ENCODE assay signal across 1 cellular context in the genomic region with DNA sequence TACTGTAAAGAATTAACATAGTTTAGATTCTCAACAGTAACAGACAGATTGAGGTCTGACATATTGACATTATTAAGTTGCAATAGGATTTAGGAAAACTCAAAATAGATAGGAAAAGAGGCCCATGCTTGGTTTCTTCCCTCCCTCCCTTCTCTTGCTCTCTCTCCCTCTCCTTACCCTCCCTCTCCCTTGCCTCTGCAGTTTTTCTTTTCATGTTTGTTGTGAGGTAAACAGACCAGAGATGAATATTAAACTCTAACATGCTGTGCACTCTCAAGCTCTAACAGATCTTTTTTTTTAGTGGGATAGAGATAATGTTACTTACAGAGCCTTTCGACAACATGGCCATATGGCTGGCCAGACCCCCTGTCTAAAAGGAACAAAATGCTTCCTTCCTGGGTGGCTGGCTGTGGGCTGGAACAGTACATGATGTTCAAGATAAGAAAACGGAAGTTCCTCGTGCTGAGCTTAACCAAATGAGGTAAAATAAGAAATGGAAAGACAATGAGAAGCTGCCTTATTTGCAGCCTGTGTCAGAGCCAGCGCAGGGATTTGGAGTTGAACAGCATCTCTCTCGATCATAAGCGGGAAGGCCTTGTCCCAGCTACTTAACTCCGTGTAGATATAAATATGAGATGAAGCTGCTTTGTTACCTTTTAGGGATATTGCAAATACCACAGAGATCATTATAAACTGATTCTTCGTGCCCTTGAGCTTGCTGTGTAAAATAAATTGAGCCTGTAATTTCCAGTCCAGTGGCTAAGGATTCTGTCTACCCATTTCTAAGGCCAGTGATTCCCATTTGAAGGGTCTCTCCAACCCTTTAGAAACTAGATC.
TF ChIP-seq lines count a peak whose summit lies in the region.

No MANE protein-coding gene starts in this region.

TF ChIP-seq in H1, 55 proteins besides CTCF, POLR2A, EP300 and RAD21 (continued from another document):
- TF ChIP-seq, protein P1, sequence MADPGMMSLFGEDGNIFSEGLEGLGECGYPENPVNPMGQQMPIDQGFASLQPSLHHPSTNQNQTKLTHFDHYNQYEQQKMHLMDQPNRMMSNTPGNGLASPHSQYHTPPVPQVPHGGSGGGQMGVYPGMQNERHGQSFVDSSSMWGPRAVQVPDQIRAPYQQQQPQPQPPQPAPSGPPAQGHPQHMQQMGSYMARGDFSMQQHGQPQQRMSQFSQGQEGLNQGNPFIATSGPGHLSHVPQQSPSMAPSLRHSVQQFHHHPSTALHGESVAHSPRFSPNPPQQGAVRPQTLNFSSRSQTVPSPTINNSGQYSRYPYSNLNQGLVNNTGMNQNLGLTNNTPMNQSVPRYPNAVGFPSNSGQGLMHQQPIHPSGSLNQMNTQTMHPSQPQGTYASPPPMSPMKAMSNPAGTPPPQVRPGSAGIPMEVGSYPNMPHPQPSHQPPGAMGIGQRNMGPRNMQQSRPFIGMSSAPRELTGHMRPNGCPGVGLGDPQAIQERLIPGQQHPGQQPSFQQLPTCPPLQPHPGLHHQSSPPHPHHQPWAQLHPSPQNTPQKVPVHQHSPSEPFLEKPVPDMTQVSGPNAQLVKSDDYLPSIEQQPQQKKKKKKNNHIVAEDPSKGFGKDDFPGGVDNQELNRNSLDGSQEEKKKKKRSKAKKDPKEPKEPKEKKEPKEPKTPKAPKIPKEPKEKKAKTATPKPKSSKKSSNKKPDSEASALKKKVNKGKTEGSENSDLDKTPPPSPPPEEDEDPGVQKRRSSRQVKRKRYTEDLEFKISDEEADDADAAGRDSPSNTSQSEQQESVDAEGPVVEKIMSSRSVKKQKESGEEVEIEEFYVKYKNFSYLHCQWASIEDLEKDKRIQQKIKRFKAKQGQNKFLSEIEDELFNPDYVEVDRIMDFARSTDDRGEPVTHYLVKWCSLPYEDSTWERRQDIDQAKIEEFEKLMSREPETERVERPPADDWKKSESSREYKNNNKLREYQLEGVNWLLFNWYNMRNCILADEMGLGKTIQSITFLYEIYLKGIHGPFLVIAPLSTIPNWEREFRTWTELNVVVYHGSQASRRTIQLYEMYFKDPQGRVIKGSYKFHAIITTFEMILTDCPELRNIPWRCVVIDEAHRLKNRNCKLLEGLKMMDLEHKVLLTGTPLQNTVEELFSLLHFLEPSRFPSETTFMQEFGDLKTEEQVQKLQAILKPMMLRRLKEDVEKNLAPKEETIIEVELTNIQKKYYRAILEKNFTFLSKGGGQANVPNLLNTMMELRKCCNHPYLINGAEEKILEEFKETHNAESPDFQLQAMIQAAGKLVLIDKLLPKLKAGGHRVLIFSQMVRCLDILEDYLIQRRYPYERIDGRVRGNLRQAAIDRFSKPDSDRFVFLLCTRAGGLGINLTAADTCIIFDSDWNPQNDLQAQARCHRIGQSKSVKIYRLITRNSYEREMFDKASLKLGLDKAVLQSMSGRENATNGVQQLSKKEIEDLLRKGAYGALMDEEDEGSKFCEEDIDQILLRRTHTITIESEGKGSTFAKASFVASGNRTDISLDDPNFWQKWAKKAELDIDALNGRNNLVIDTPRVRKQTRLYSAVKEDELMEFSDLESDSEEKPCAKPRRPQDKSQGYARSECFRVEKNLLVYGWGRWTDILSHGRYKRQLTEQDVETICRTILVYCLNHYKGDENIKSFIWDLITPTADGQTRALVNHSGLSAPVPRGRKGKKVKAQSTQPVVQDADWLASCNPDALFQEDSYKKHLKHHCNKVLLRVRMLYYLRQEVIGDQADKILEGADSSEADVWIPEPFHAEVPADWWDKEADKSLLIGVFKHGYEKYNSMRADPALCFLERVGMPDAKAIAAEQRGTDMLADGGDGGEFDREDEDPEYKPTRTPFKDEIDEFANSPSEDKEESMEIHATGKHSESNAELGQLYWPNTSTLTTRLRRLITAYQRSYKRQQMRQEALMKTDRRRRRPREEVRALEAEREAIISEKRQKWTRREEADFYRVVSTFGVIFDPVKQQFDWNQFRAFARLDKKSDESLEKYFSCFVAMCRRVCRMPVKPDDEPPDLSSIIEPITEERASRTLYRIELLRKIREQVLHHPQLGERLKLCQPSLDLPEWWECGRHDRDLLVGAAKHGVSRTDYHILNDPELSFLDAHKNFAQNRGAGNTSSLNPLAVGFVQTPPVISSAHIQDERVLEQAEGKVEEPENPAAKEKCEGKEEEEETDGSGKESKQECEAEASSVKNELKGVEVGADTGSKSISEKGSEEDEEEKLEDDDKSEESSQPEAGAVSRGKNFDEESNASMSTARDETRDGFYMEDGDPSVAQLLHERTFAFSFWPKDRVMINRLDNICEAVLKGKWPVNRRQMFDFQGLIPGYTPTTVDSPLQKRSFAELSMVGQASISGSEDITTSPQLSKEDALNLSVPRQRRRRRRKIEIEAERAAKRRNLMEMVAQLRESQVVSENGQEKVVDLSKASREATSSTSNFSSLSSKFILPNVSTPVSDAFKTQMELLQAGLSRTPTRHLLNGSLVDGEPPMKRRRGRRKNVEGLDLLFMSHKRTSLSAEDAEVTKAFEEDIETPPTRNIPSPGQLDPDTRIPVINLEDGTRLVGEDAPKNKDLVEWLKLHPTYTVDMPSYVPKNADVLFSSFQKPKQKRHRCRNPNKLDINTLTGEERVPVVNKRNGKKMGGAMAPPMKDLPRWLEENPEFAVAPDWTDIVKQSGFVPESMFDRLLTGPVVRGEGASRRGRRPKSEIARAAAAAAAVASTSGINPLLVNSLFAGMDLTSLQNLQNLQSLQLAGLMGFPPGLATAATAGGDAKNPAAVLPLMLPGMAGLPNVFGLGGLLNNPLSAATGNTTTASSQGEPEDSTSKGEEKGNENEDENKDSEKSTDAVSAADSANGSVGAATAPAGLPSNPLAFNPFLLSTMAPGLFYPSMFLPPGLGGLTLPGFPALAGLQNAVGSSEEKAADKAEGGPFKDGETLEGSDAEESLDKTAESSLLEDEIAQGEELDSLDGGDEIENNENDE (IDR thresholded peaks at IDR 0.05; ENCODE audit: insufficient replicate concordance, low read length) = no peak
- no peak for TF ChIP-seq SAP30 (IDR thresholded peaks at IDR 0.05; ENCODE audit: insufficient read depth, insufficient replicate concordance, low read length)
- TF ChIP-seq NANOG (IDR thresholded peaks at IDR 0.05; ENCODE audit: insufficient read depth, low read depth, low read length, poor library complexity, severe bottlenecking) = no peak
- TF ChIP-seq CHD2 (IDR thresholded peaks at IDR 0.05; ENCODE audit: low read length) = no peak
- no peak for TF ChIP-seq NRF1 (IDR thresholded peaks at IDR 0.05; ENCODE audit: low read depth, low read length)
- no peak for TF ChIP-seq CTBP2 (IDR thresholded peaks at IDR 0.05; ENCODE audit: borderline replicate concordance, insufficient read depth, insufficient read length, low read length)
- TF ChIP-seq RXRA (IDR thresholded peaks at IDR 0.05; ENCODE audit: insufficient read depth, low read depth, low read length) = no peak
- no peak for TF ChIP-seq SP4 (IDR thresholded peaks at IDR 0.05; ENCODE audit: low read length)
- no peak for TF ChIP-seq SIX5 (IDR thresholded peaks at IDR 0.05; ENCODE audit: low read depth, low read length)
- no peak for TF ChIP-seq TBP (IDR thresholded peaks at IDR 0.05; ENCODE audit: low read depth, low read length)
- TF ChIP-seq HDAC6 (IDR thresholded peaks at IDR 0.05; ENCODE audit: low read depth, low read length) = no peak
- TF ChIP-seq EGR1 (IDR thresholded peaks at IDR 0.05; ENCODE audit: borderline replicate concordance, low read depth, low read length) = no peak
- TF ChIP-seq, protein P2, sequence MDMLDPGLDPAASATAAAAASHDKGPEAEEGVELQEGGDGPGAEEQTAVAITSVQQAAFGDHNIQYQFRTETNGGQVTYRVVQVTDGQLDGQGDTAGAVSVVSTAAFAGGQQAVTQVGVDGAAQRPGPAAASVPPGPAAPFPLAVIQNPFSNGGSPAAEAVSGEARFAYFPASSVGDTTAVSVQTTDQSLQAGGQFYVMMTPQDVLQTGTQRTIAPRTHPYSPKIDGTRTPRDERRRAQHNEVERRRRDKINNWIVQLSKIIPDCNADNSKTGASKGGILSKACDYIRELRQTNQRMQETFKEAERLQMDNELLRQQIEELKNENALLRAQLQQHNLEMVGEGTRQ (IDR thresholded peaks at IDR 0.05; ENCODE audit: low read length) = no peak
- TF ChIP-seq TAF7 (optimal IDR thresholded peaks at IDR 0.05; ENCODE audit: borderline replicate concordance, low read depth, low read length) = no peak
